9 cellular contexts compared by ENCODE assay signal in the genomic region with DNA sequence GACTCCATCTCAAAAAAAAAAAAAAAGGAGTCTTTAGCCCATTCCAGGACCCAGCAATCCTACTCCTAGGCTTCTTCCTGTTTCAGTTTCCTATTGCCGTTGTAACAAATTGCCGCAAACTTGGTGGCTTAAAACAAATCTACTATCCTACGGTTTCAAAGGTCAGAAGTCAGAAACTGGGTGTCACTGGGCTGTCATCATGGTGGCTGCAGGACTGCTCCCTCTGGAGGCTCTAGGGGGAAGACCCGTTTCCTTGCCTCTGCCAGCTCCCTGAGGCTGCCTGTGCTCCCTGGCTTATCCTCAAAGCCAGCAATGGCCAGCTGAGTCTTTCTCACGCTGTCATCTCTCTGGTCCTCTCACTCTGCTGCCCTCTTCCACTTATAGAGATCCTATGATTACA. TPM values are rescaled to one million over a fixed set of nuclear protein-coding genes. Genes with fewer than 3 reads are reported as not detected.
DNase-seq lines count a peak whose midpoint lies in the region; ATAC-seq and TF ChIP-seq lines count a peak whose summit lies in the region.
"Had no signal": no experiment of that assay in that cellular context is flagged by ENCODE, and none has a peak within 500 bp of the region (broad histone marks: within the 10 kb centered on the region; RNA-seq: fewer than 3 reads in every experiment).

No MANE protein-coding gene starts in this region.

- peak; percentile 54 for TF ChIP-seq CTCF in C4-2B (conservative IDR thresholded peaks at IDR 0.05)
- peak; percentile 63 for TF ChIP-seq CTCF in HL-60 (IDR thresholded peaks at IDR 0.05; ENCODE audit: insufficient read depth, low read length)
- TF ChIP-seq CTCF in natural killer cell (IDR thresholded peaks at IDR 0.05) = no peak

- H3K27me3 ChIP-seq in HL-60 (ENCODE audit: insufficient read depth, poor library complexity, severe bottlenecking) = peaks cover 2% of the 10 kb centered on the region

- H3K36me3 Mint-ChIP-seq in natural killer cell = no peaks in the 10 kb centered on the region
- H3K36me3 Mint-ChIP-seq: activated CD8-positive, alpha-beta memory T cell treated with anti-CD3 and anti-CD28 coated beads, Interleukin-2, amount 10 ng/mL, durations not matched to agents 7 days and 5 days had no signal

- intact Hi-C loops in natural killer cell (cut with micrococcal nuclease) = no loop called here

- H3K27ac ChIP-seq in C4-2B = no peak overlapping the region
- H3K27ac ChIP-seq in HL-60 (replicated peaks) = no peak overlapping the region

- H3K27me3 Mint-ChIP-seq in natural killer cell (ENCODE audit: low read depth in 2 of 2) = peaks cover 15 to 18% of the 10 kb centered on the region in 2 donors

- no peak overlapping the region for H3K4me3 Mint-ChIP-seq in natural killer cell
- H3K4me3 Mint-ChIP-seq: activated CD8-positive, alpha-beta memory T cell treated with anti-CD3 and anti-CD28 coated beads, Interleukin-2, amount 10 ng/mL, durations not matched to agents 7 days and 5 days had no signal

- H3K4me1 Mint-ChIP-seq in natural killer cell = no peaks in the 10 kb centered on the region
- H3K4me1 Mint-ChIP-seq: activated CD8-positive, alpha-beta memory T cell treated with anti-CD3 and anti-CD28 coated beads, Interleukin-2, amount 10 ng/mL, durations not matched to agents 7 days and 5 days had no signal

- H3K27ac Mint-ChIP-seq in natural killer cell = no peak overlapping the region
- H3K27ac Mint-ChIP-seq: activated CD8-positive, alpha-beta memory T cell treated with anti-CD3 and anti-CD28 coated beads, Interleukin-2, amount 10 ng/mL, durations not matched to agents 7 days and 5 days had no signal

- ATAC-seq in natural killer cell = no peak
- ATAC-seq: activated CD8-positive, alpha-beta memory T cell treated with anti-CD3 and anti-CD28 coated beads, Interleukin-2, amount 10 ng/mL, durations not matched to agents 7 days and 5 days had no signal

- H3K4me3 ChIP-seq in HL-60 (replicated peaks; ENCODE audit: insufficient read depth, low read length) = no peak overlapping the region

- DNase-seq in HL-60 (ENCODE audit: low read depth in 1 of 2, low spot score in 1 of 2) (peak in 1 of 2 experiments; percentile 27), SKM-1 treated with dmso at 0.1 percent for 144 hours (lab: John Stamatoyannopoulos, UW; ENCODE audit: unreplicated experiment) (peak; percentile 44), iPS-NIHi7 (ENCODE audit: extremely low spot score) (peak; percentile 80), NCI-H2029 treated with DMSO at 0.1 percent for 48 hours (lab: John Stamatoyannopoulos, UW) (no peak), natural killer cell (no peak), amniotic stem cell (lab: John Stamatoyannopoulos, UW) (no peak)
- no peak for DNase-seq in activated T-cell treated with anti-CD3 and anti-CD28 coated beads, Interleukin-2, amount 50 U/mL, for 48 hours
- DNase-seq: activated CD8-positive, alpha-beta memory T cell treated with anti-CD3 and anti-CD28 coated beads, Interleukin-2, amount 10 ng/mL, durations not matched to agents 7 days and 5 days had no signal

- no peaks in the 10 kb centered on the region for H3K9me3 Mint-ChIP-seq in natural killer cell

RNA-seq across cellular contexts. Expression of gene DAGLA, which starts 8.7 kb away (rescaled TPM):
- under 1 TPM; 0.18 to 0.48 (median 0.38) TPM for total RNA-seq in natural killer cell
- total RNA-seq: activated CD8-positive, alpha-beta memory T cell treated with anti-CD3 and anti-CD28 coated beads, Interleukin-2, amount 10 ng/mL, durations not matched to agents 7 days and 5 days had no signal

Comparison
In these comparisons a context has a peak if more than half of its experiments do, and no peak if none do; other contexts are left out.
1. DNase-seq: peak in SKM-1 treated with dmso at 0.1 percent for 144 hours (single experiment) and iPS-NIHi7 (single experiment); none in NCI-H2029 treated with DMSO at 0.1 percent for 48 hours (single experiment), natural killer cell (single experiment), amniotic stem cell (single experiment) and activated T-cell treated with anti-CD3 and anti-CD28 coated beads, Interleukin-2, amount 50 U/mL, for 48 hours (0 of 2).